Comparison of ENCODE assay signal across 8 cellular contexts in genomic region chr2:6773007-6773693, GRCh38.
DNase-seq lines count a peak whose midpoint lies in the region; ATAC-seq, FAIRE-seq and TF ChIP-seq lines count a peak whose summit lies in the region.

No MANE protein-coding gene starts in this region.

- no peaks in the 10 kb centered on the region for H3K36me3 Mint-ChIP-seq in activated T-cell treated with anti-CD3 and anti-CD28 coated beads, Interleukin-2, amount 50 U/mL, for 72 hours (ENCODE audit: insufficient read depth in 2 of 2)
- H3K36me3 Mint-ChIP-seq in osteocyte (ENCODE audit: unreplicated experiment), result no peaks in the 10 kb centered on the region

- peak overlapping the region in 1 of 2 donors; percentile 16 for H3K4me3 Mint-ChIP-seq in activated T-cell treated with anti-CD3 and anti-CD28 coated beads, Interleukin-2, amount 50 U/mL, for 72 hours
- H3K4me3 Mint-ChIP-seq in osteocyte (ENCODE audit: unreplicated experiment), result peak overlapping the region; percentile 50

- peaks cover 28% of the 10 kb centered on the region for H3K27me3 Mint-ChIP-seq in activated T-cell treated with anti-CD3 and anti-CD28 coated beads, Interleukin-2, amount 50 U/mL, for 72 hours (ENCODE audit: low read depth)
- peaks cover 18% of the 10 kb centered on the region for H3K27me3 Mint-ChIP-seq in osteocyte (ENCODE audit: unreplicated experiment)

- no peak for FAIRE-seq in HTR-8/SVneo (lab: Jason Lieb, UNC)

- peak; percentile 78 for DNase-seq in DMS79 treated with DMSO at 0.1 percent for 48 hours (lab: John Stamatoyannopoulos, UW)
- DNase-seq in HTR-8/SVneo (ENCODE audit: insufficient read length, low spot score), result peak; percentile 25
- DNase-seq in PC-9, result peak in 1 of 2 experiments; percentile 43
- DNase-seq in activated T-cell treated with anti-CD3 and anti-CD28 coated beads, Interleukin-2, amount 50 U/mL, for 72 hours, result peak; percentile 73 to 81
- DNase-seq in foreskin fibroblast, result peak; percentile 1 to 52
- DNase-seq in osteocyte (ENCODE audit: extremely low spot score, unreplicated experiment), result peak; percentile 89
- peak; percentile 57 to 94 for DNase-seq in upper lobe of left lung

- ATAC-seq in GM21447 (IDR thresholded peaks at IDR 0.05; ENCODE audit: unreplicated experiment) (peak; percentile 93), upper lobe of left lung (ENCODE audit: low FRiP score in 2 of 2) (peak; percentile 89 to 90)
- peak; percentile 81 to 85 for ATAC-seq in activated T-cell treated with anti-CD3 and anti-CD28 coated beads, Interleukin-2, amount 50 U/mL, for 72 hours (replicated peaks in 1 of 2)

- no peak overlapping the region for H2AFZ ChIP-seq in PC-9

- H3K27ac Mint-ChIP-seq in activated T-cell treated with anti-CD3 and anti-CD28 coated beads, Interleukin-2, amount 50 U/mL, for 72 hours, result no peak overlapping the region
- H3K27ac Mint-ChIP-seq in osteocyte (ENCODE audit: unreplicated experiment), result no peak overlapping the region

- BruUV-seq in PC-9 (replicated peaks; lab: Mats Ljungman, UMichigan), result no TSS peak

- H3K9me2 ChIP-seq in PC-9 (ENCODE audit: insufficient read depth), result no peaks in the 10 kb centered on the region

- TF ChIP-seq EP300 in upper lobe of left lung (IDR thresholded peaks at IDR 0.05), result no peak

- H3K79me2 ChIP-seq in PC-9 (ENCODE audit: low read depth), result no peaks in the 10 kb centered on the region

- 14 to 21% methylated on average over 14 to 29 of the region's 29 CpGs for WGBS in upper lobe of left lung, 2 donors

- CTCF ChIA-PET in PC-9 (lab: Charles Lee), result interaction anchor here (0.6 kb wide), 1 partner anchor 1364 kb away, joined by 3 read pairs; no protein-coding TSS in a partner anchor

- H3F3A ChIP-seq in PC-9 (ENCODE audit: insufficient read depth, low read depth), result peaks cover 5% of the 10 kb centered on the region; the same call in 1 of the 2 replicates

- no peaks in the 10 kb centered on the region for H4K20me1 ChIP-seq in PC-9 (ENCODE audit: insufficient read depth)

- H3K4me1 Mint-ChIP-seq in activated T-cell treated with anti-CD3 and anti-CD28 coated beads, Interleukin-2, amount 50 U/mL, for 72 hours (ENCODE audit: low read depth), result peaks cover 8% of the 10 kb centered on the region
- peaks cover 9% of the 10 kb centered on the region for H3K4me1 Mint-ChIP-seq in osteocyte (ENCODE audit: unreplicated experiment)

- POLR2A ChIA-PET in PC-9 (lab: Charles Lee; ENCODE audit: unreplicated experiment), result no interaction called here

- H3K4me3 ChIP-seq in PC-9, result no peak overlapping the region
- no peak overlapping the region for H3K4me3 ChIP-seq in foreskin fibroblast (ENCODE audit: low read depth in 1 of 2, low read length in 2 of 2)
- H3K4me3 ChIP-seq in upper lobe of left lung, result peak overlapping the region in 2 of 4 donors; percentile 22 to 30

- H3K27me3 ChIP-seq in PC-9 (ENCODE audit: insufficient read depth, low read depth) (peaks cover 51% of the 10 kb centered on the region), upper lobe of left lung (no peaks in the 10 kb centered on the region)

- H3K9me3 ChIP-seq in PC-9 (ENCODE audit: insufficient read depth, low read depth) (no peaks in the 10 kb centered on the region), upper lobe of left lung (no peaks in the 10 kb centered on the region)

- no peaks in the 10 kb centered on the region for H3K9me3 Mint-ChIP-seq in activated T-cell treated with anti-CD3 and anti-CD28 coated beads, Interleukin-2, amount 50 U/mL, for 72 hours
- H3K9me3 Mint-ChIP-seq in osteocyte (ENCODE audit: unreplicated experiment), result no peaks in the 10 kb centered on the region

- H3K27ac ChIP-seq in PC-9 (no peak overlapping the region), upper lobe of left lung (no peak overlapping the region)

- H3K4me2 ChIP-seq in PC-9, result no peak overlapping the region

- no peak for TF ChIP-seq POLR2A in upper lobe of left lung (IDR thresholded peaks at IDR 0.05)

- TF ChIP-seq CTCF in PC-9 (conservative IDR thresholded peaks at IDR 0.05), result peak; percentile 97
- peak; percentile 94 for TF ChIP-seq CTCF in foreskin fibroblast (IDR thresholded peaks at IDR 0.05; ENCODE audit: low read depth, low read length)
- TF ChIP-seq CTCF in osteocyte (IDR thresholded peaks at IDR 0.05), result peak; percentile 99
- TF ChIP-seq CTCF in upper lobe of left lung (IDR thresholded peaks at IDR 0.05), result peak; percentile 78 to 92 (median 88)

- H3K36me3 ChIP-seq in PC-9 (ENCODE audit: low read depth) (no peaks in the 10 kb centered on the region), upper lobe of left lung (no peaks in the 10 kb centered on the region)

- intact Hi-C loops in PC-9 (cut with micrococcal nuclease; ENCODE audit: unreplicated experiment), result loop anchor here (1.0 kb wide), 1 partner anchor 420 kb away; no protein-coding TSS in a partner anchor

- H3K4me1 ChIP-seq in PC-9 (replicated peaks; ENCODE audit: insufficient read depth) (no peaks in the 10 kb centered on the region), upper lobe of left lung (peaks cover 0 to 11% (median 8%) of the 10 kb centered on the region in 4 donors)
